In genomic region chr15:67241132-67241855, GRCh38 we compare ENCODE assay signal across 9 cellular contexts. TPM values are rescaled to one million over a fixed set of nuclear protein-coding genes. Genes with fewer than 3 reads are reported as not detected.
DNase-seq lines count a peak whose midpoint lies in the region; ATAC-seq and TF ChIP-seq lines count a peak whose summit lies in the region.
"Had no signal": no experiment of that assay in that cellular context is flagged by ENCODE, and none has a peak within 500 bp of the region (broad histone marks: within the 10 kb centered on the region; RNA-seq: fewer than 3 reads in every experiment).

No MANE protein-coding gene starts in this region.

- peak; percentile 47 for DNase-seq in M059J (ENCODE audit: low read depth)
- DNase-seq in myocyte (ENCODE audit: low read depth), result peak; percentile 9
- DNase-seq in NCI-H1930 (lab: John Stamatoyannopoulos, UW), result no peak
- no peak for DNase-seq in ascending aorta (ENCODE audit: low spot score in 2 of 2)
- DNase-seq in HAP-1 (ENCODE audit: low spot score in 2 of 2), result no peak
- no peak for DNase-seq in NCI-H2171 treated with DMSO at 0.1 percent for 48 hours (lab: John Stamatoyannopoulos, UW)
- DNase-seq: left ventricle myocardium inferior had no signal

- no peaks in the 10 kb centered on the region for H3K4me1 ChIP-seq in ascending aorta
- H3K4me1 ChIP-seq in HAP-1, result peaks cover 5% of the 10 kb centered on the region; the same call in 1 of the 2 replicates

- ATAC-seq in GM18861 (IDR thresholded peaks at IDR 0.05; ENCODE audit: unreplicated experiment), result peak; percentile 77
- ATAC-seq in GM21786 (IDR thresholded peaks at IDR 0.05; ENCODE audit: unreplicated experiment), result peak; percentile 77

- H3K36me3 ChIP-seq in ascending aorta (no peaks in the 10 kb centered on the region), HAP-1 (replicated peaks) (peaks cover 5% of the 10 kb centered on the region; the same call in 1 of the 2 replicates)

- in situ Hi-C loops in HAP-1 (cut with MboI; ENCODE audit: low sequenced_read_pairs), result no loop called here

- no peak overlapping the region for H3K4me3 ChIP-seq in ascending aorta
- no peak overlapping the region for H3K4me3 ChIP-seq in HAP-1
- H3K4me3 ChIP-seq: left ventricle myocardium inferior had no signal

- H3K27me3 ChIP-seq in ascending aorta, result no peaks in the 10 kb centered on the region
- no peaks in the 10 kb centered on the region for H3K27me3 ChIP-seq in HAP-1 (ENCODE audit: low read depth)

- intact Hi-C loops in ascending aorta (cut with DNase I), result no loop called here

- no peak for TF ChIP-seq CTCF in ascending aorta (IDR thresholded peaks at IDR 0.05)

- H3K27ac ChIP-seq in ascending aorta, result no peak overlapping the region
- H3K27ac ChIP-seq: left ventricle myocardium inferior had no signal

- H3K9me3 ChIP-seq in ascending aorta, result no peaks in the 10 kb centered on the region
- H3K9me3 ChIP-seq in HAP-1, result no peaks in the 10 kb centered on the region
- H3K9me3 ChIP-seq: left ventricle myocardium inferior had no signal

RNA-seq across cellular contexts. Expression of gene AAGAB, which starts 13.2 kb away (rescaled TPM):
- 75.0 and 106 TPM in 2 replicates for total RNA-seq in M059J (2014; rRNA removed; shearing (Covaris generic))
- total RNA-seq in myocyte, result 49.2 and 54.3 TPM in 2 replicates
- polyA plus RNA-seq in myocyte (2012), result 40.9 TPM
- 27.8 TPM for total RNA-seq in ascending aorta

RNA-seq across cellular contexts. Expression of gene IQCH, which starts 13.3 kb away (rescaled TPM):
- total RNA-seq in M059J (2014; rRNA removed; shearing (Covaris generic)), result 4.3 and 8.3 TPM in 2 replicates
- 5.4 and 6.9 TPM in 2 replicates for total RNA-seq in myocyte
- polyA plus RNA-seq in myocyte (2012), result 2.2 TPM
- total RNA-seq in ascending aorta, result not detected

Comparison
In these comparisons a context has a peak if more than half of its experiments do, and no peak if none do; other contexts are left out.
1. DNase-seq: peak in M059J (single experiment) and myocyte (single experiment); none in NCI-H1930 (0 of 2), ascending aorta (0 of 2), HAP-1 (0 of 2) and NCI-H2171 treated with DMSO at 0.1 percent for 48 hours (single experiment).